In genomic region chr7:2242541-2243482, GRCh38 we compare ENCODE assay signal across 1 cellular context.
TF ChIP-seq lines count a peak whose summit lies in the region.

No MANE protein-coding gene starts in this region.

TF ChIP-seq in HEK293, 187 proteins besides CTCF, POLR2A, EP300 and RAD21 (continued from another document):
- 0 out of 2 replicates have a peak, but pooled peaks have one; percentile 9 for TF ChIP-seq PRDM10 (tag by site-specific recombination; IDR thresholded peaks at IDR 0.05)
- no peak for TF ChIP-seq ZNF169 (tag by site-specific recombination; IDR thresholded peaks at IDR 0.05)
- peak; percentile 50 for TF ChIP-seq KLF9 (tag by site-specific recombination; IDR thresholded peaks at IDR 0.05; ENCODE audit: low read depth)
- TF ChIP-seq ZBTB48 (tag by site-specific recombination; IDR thresholded peaks at IDR 0.05) = 0 out of 2 replicates have a peak, but pooled peaks have one; percentile 42
- TF ChIP-seq ZFP69B (tag by site-specific recombination; IDR thresholded peaks at IDR 0.05) = no peak
